In genomic region chr22:19776433-19777031, GRCh38 we compare ENCODE assay signal across 1 cellular context.
TF ChIP-seq lines count a peak whose summit lies in the region.

No MANE protein-coding gene starts in this region.

TF ChIP-seq in K562, 482 proteins besides CTCF, POLR2A, EP300 and RAD21 (continued from another document and continues in another):
- TF ChIP-seq TRIM24 (IDR thresholded peaks at IDR 0.05) (no peak), ATF1 (CRISPR knock-in tag; IDR thresholded peaks at IDR 0.05) (no peak), ATF1 (tag; IDR thresholded peaks at IDR 0.05) (peak; percentile 43), BHLHE40 (IDR thresholded peaks at IDR 0.05; ENCODE audit: low read length) (peak; percentile 80), JUNB (CRISPR knock-in tag; conservative IDR thresholded peaks at IDR 0.05) (0 out of 2 replicates have a peak, but pooled peaks have one; percentile 6), KAT2B (IDR thresholded peaks at IDR 0.05; ENCODE audit: low read depth, low read length) (no peak), ILK (tag; IDR thresholded peaks at IDR 0.05; ENCODE audit: borderline replicate concordance, low read depth) (no peak), COPS2 (conservative IDR thresholded peaks at IDR 0.05) (no peak), ZKSCAN1 (IDR thresholded peaks at IDR 0.05; ENCODE audit: low read depth, low read length) (0 out of 2 replicates have a peak, but pooled peaks have one; percentile 35), SIN3A (IDR thresholded peaks at IDR 0.05; ENCODE audit: borderline replicate concordance in 2 of 2, control insufficient read depth in 1 of 2, low read depth in 2 of 2, low read length in 2 of 2) (peak; percentile 29 to 55; a peak in 2 of 4 replicates), ZNF23 (CRISPR knock-in tag; IDR thresholded peaks at IDR 0.05) (no peak), SMAD4 (CRISPR knock-in tag; conservative IDR thresholded peaks at IDR 0.05) (0 out of 2 replicates have a peak, but pooled peaks have one; percentile 41), ZNF785 (CRISPR knock-in tag; IDR thresholded peaks at IDR 0.05) (no peak), CHD1 (IDR thresholded peaks at IDR 0.05; ENCODE audit: low read length) (no peak), NUFIP1 (IDR thresholded peaks at IDR 0.05; ENCODE audit: partially characterized antibody) (no peak), SAP30 (IDR thresholded peaks at IDR 0.05; ENCODE audit: borderline replicate concordance, insufficient read depth, low read depth, low read length, poor library complexity, severe bottlenecking) (peak; percentile 83), CEBPB (tag; IDR thresholded peaks at IDR 0.05) (no peak), ZBTB11 (CRISPR knock-in tag; IDR thresholded peaks at IDR 0.05) (no peak), KLF13 (tag; IDR thresholded peaks at IDR 0.05; ENCODE audit: borderline replicate concordance, low read depth) (peak; percentile 64; the same call in 1 of the 2 replicates), SMARCC2 (IDR thresholded peaks at IDR 0.05; ENCODE audit: low read depth) (no peak), SP1 (CRISPR knock-in tag; IDR thresholded peaks at IDR 0.05) (no peak), MBD2 (IDR thresholded peaks at IDR 0.05; ENCODE audit: borderline replicate concordance, low read depth) (no peak), PRPF4 (IDR thresholded peaks at IDR 0.05; ENCODE audit: insufficient read depth, low read depth, low read length, poor library complexity, severe bottlenecking) (no peak), ZNF175 (CRISPR knock-in tag; IDR thresholded peaks at IDR 0.05; ENCODE audit: low read depth) (no peak), TAF9B (IDR thresholded peaks at IDR 0.05; ENCODE audit: partially characterized antibody) (no peak), ETV1 (tag; conservative IDR thresholded peaks at IDR 0.05; ENCODE audit: low read depth) (peak; percentile 56), ARID1B (IDR thresholded peaks at IDR 0.05) (no peak), PHF8 (IDR thresholded peaks at IDR 0.05; ENCODE audit: borderline replicate concordance, low read length) (peak; percentile 32; the same call in 1 of the 2 replicates), JUN (IDR thresholded peaks at IDR 0.05; ENCODE audit: borderline replicate concordance, low read depth, low read length) (no peak; the same call in 1 of the 2 replicates), JUN (CRISPR knock-in tag; IDR thresholded peaks at IDR 0.05; ENCODE audit: borderline replicate concordance) (no peak), MIER1 (IDR thresholded peaks at IDR 0.05; ENCODE audit: low read depth) (no peak), EP400 (IDR thresholded peaks at IDR 0.05) (no peak), RBM14 (IDR thresholded peaks at IDR 0.05; ENCODE audit: borderline replicate concordance, insufficient read depth, low read depth, low read length) (no peak), TAF1 (IDR thresholded peaks at IDR 0.05; ENCODE audit: control insufficient read depth, extremely low read depth, insufficient read depth, low read length, severe bottlenecking) (no peak), TEAD2 (tag; IDR thresholded peaks at IDR 0.05) (no peak)
- TF ChIP-seq, protein P1, sequence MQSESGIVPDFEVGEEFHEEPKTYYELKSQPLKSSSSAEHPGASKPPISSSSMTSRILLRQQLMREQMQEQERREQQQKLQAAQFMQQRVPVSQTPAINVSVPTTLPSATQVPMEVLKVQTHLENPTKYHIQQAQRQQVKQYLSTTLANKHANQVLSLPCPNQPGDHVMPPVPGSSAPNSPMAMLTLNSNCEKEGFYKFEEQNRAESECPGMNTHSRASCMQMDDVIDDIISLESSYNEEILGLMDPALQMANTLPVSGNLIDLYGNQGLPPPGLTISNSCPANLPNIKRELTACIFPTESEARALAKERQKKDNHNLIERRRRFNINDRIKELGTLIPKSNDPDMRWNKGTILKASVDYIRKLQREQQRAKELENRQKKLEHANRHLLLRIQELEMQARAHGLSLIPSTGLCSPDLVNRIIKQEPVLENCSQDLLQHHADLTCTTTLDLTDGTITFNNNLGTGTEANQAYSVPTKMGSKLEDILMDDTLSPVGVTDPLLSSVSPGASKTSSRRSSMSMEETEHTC (IDR thresholded peaks at IDR 0.05): 0 out of 2 replicates have a peak, but pooled peaks have one; percentile 7
- TF ChIP-seq, protein P2, sequence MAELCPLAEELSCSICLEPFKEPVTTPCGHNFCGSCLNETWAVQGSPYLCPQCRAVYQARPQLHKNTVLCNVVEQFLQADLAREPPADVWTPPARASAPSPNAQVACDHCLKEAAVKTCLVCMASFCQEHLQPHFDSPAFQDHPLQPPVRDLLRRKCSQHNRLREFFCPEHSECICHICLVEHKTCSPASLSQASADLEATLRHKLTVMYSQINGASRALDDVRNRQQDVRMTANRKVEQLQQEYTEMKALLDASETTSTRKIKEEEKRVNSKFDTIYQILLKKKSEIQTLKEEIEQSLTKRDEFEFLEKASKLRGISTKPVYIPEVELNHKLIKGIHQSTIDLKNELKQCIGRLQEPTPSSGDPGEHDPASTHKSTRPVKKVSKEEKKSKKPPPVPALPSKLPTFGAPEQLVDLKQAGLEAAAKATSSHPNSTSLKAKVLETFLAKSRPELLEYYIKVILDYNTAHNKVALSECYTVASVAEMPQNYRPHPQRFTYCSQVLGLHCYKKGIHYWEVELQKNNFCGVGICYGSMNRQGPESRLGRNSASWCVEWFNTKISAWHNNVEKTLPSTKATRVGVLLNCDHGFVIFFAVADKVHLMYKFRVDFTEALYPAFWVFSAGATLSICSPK (IDR thresholded peaks at IDR 0.05; ENCODE audit: borderline replicate concordance): no peak
- TF ChIP-seq, protein P3, sequence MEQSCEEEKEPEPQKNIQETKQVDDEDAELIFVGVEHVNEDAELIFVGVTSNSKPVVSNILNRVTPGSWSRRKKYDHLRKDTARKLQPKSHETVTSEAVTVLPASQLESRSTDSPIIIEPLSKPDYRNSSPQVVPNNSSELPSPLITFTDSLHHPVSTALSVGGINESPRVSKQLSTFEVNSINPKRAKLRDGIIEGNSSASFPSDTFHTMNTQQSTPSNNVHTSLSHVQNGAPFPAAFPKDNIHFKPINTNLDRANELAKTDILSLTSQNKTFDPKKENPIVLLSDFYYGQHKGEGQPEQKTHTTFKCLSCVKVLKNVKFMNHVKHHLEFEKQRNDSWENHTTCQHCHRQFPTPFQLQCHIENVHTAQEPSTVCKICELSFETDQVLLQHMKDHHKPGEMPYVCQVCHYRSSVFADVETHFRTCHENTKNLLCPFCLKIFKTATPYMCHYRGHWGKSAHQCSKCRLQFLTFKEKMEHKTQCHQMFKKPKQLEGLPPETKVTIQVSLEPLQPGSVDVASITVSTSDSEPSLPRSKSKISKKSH (CRISPR knock-in tag; IDR thresholded peaks at IDR 0.05): no peak
- TF ChIP-seq, protein P4, sequence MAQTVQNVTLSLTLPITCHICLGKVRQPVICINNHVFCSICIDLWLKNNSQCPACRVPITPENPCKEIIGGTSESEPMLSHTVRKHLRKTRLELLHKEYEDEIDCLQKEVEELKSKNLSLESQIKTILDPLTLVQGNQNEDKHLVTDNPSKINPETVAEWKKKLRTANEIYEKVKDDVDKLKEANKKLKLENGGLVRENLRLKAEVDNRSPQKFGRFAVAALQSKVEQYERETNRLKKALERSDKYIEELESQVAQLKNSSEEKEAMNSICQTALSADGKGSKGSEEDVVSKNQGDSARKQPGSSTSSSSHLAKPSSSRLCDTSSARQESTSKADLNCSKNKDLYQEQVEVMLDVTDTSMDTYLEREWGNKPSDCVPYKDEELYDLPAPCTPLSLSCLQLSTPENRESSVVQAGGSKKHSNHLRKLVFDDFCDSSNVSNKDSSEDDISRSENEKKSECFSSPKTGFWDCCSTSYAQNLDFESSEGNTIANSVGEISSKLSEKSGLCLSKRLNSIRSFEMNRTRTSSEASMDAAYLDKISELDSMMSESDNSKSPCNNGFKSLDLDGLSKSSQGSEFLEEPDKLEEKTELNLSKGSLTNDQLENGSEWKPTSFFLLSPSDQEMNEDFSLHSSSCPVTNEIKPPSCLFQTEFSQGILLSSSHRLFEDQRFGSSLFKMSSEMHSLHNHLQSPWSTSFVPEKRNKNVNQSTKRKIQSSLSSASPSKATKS (CRISPR knock-in tag; IDR thresholded peaks at IDR 0.05): no peak
- TF ChIP-seq, protein P5, sequence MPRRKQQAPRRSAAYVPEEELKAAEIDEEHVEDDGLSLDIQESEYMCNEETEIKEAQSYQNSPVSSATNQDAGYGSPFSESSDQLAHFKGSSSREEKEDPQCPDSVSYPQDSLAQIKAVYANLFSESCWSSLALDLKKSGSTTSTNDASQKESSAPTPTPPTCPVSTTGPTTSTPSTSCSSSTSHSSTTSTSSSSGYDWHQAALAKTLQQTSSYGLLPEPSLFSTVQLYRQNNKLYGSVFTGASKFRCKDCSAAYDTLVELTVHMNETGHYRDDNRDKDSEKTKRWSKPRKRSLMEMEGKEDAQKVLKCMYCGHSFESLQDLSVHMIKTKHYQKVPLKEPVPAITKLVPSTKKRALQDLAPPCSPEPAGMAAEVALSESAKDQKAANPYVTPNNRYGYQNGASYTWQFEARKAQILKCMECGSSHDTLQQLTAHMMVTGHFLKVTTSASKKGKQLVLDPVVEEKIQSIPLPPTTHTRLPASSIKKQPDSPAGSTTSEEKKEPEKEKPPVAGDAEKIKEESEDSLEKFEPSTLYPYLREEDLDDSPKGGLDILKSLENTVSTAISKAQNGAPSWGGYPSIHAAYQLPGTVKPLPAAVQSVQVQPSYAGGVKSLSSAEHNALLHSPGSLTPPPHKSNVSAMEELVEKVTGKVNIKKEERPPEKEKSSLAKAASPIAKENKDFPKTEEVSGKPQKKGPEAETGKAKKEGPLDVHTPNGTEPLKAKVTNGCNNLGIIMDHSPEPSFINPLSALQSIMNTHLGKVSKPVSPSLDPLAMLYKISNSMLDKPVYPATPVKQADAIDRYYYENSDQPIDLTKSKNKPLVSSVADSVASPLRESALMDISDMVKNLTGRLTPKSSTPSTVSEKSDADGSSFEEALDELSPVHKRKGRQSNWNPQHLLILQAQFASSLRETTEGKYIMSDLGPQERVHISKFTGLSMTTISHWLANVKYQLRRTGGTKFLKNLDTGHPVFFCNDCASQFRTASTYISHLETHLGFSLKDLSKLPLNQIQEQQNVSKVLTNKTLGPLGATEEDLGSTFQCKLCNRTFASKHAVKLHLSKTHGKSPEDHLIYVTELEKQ (CRISPR knock-in tag; IDR thresholded peaks at IDR 0.05): no peak
- TF ChIP-seq, protein P6, sequence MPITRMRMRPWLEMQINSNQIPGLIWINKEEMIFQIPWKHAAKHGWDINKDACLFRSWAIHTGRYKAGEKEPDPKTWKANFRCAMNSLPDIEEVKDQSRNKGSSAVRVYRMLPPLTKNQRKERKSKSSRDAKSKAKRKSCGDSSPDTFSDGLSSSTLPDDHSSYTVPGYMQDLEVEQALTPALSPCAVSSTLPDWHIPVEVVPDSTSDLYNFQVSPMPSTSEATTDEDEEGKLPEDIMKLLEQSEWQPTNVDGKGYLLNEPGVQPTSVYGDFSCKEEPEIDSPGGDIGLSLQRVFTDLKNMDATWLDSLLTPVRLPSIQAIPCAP (CRISPR knock-in tag; IDR thresholded peaks at IDR 0.05; ENCODE audit: borderline replicate concordance): no peak
- TF ChIP-seq, protein P7, sequence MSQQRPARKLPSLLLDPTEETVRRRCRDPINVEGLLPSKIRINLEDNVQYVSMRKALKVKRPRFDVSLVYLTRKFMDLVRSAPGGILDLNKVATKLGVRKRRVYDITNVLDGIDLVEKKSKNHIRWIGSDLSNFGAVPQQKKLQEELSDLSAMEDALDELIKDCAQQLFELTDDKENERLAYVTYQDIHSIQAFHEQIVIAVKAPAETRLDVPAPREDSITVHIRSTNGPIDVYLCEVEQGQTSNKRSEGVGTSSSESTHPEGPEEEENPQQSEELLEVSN (IDR thresholded peaks at IDR 0.05; ENCODE audit: borderline replicate concordance in 1 of 2, extremely low read depth in 1 of 2, insufficient read depth in 1 of 2, insufficient read length in 1 of 2, low read depth in 1 of 2, low read length in 1 of 2, poor library complexity in 1 of 2, severe bottlenecking in 1 of 2): peak; percentile 76 to 86
